In genomic region chr2:201348758-201349157, GRCh38 we compare ENCODE assay signal across 18 cellular contexts.
DNase-seq lines count a peak whose midpoint lies in the region; ATAC-seq, FAIRE-seq and TF ChIP-seq lines count a peak whose summit lies in the region.
"Had no signal": no experiment of that assay in that cellular context is flagged by ENCODE, and none has a peak within 500 bp of the region (broad histone marks: within the 10 kb centered on the region; RNA-seq: fewer than 3 reads in every experiment).

No MANE protein-coding gene starts in this region.

- no peaks in the 10 kb centered on the region for H3K9me3 ChIP-seq in WERI-Rb-1 (ENCODE audit: severe bottlenecking)
- H3K9me3 ChIP-seq: BLaER1 treated with 17β-estradiol and CSF1 and Interleukin-3, amounts not matched to agents 10 nM and 100 nM had no signal

- H3K27me3 ChIP-seq in WERI-Rb-1 (ENCODE audit: insufficient read depth, low read depth, severe bottlenecking): no peaks in the 10 kb centered on the region
- H3K27me3 ChIP-seq: BLaER1 treated with 17β-estradiol and CSF1 and Interleukin-3, amounts not matched to agents 10 nM and 100 nM had no signal

- ATAC-seq in stimulated activated effector memory CD8-positive, alpha-beta T cell treated with anti-CD3 and anti-CD28 coated beads, Interleukin-12 subunit alpha, Interleukin-12 subunit beta, amount 100 ng/mL, for 72 hours: no peak
- ATAC-seq in GM19467 (IDR thresholded peaks at IDR 0.05; ENCODE audit: unreplicated experiment): no peak
- ATAC-seq: CD8-positive, alpha-beta T cell; GM12878 had no signal

- H3K36me3 ChIP-seq in WERI-Rb-1: no peaks in the 10 kb centered on the region

- no peak overlapping the region for H3K4me3 Mint-ChIP-seq in stimulated activated effector memory CD8-positive, alpha-beta T cell treated with anti-CD3 and anti-CD28 coated beads, Interleukin-12 subunit alpha, Interleukin-12 subunit beta, amount 100 ng/mL, for 72 hours
- H3K4me3 Mint-ChIP-seq: B cell; CD8-positive, alpha-beta T cell had no signal

- H3K4me1 Mint-ChIP-seq in stimulated activated effector memory CD8-positive, alpha-beta T cell treated with anti-CD3 and anti-CD28 coated beads, Interleukin-12 subunit alpha, Interleukin-12 subunit beta, amount 100 ng/mL, for 72 hours: no peaks in the 10 kb centered on the region

- DNase-seq in D721Med (ENCODE audit: insufficient read length, low spot score) (peak; percentile 57), HTR-8/SVneo (ENCODE audit: insufficient read length, low spot score) (no peak), WERI-Rb-1 (peak; percentile 70), NCI-H446 (lab: John Stamatoyannopoulos, UW) (no peak)
- no peak for DNase-seq in stimulated activated effector memory CD8-positive, alpha-beta T cell treated with anti-CD3 and anti-CD28 coated beads, Interleukin-12 subunit alpha, Interleukin-12 subunit beta, amount 100 ng/mL, for 72 hours (ENCODE audit: low spot score in 2 of 2)
- DNase-seq: Calu3; CD8-positive, alpha-beta T cell; DMS 273 treated with DMSO at 0.1 percent for 48 hours; DMS53; DND-41; EL; GM23248; HCEC 1CT; IMR-90 had no signal

- H3K4me3 ChIP-seq in WERI-Rb-1 (ENCODE audit: low read depth, low read length): no peak overlapping the region
- H3K4me3 ChIP-seq: BLaER1 treated with 17β-estradiol and CSF1 and Interleukin-3, amounts not matched to agents 10 nM and 100 nM; GM12878; GM23248 had no signal

- H3K27ac Mint-ChIP-seq in stimulated activated effector memory CD8-positive, alpha-beta T cell treated with anti-CD3 and anti-CD28 coated beads, Interleukin-12 subunit alpha, Interleukin-12 subunit beta, amount 100 ng/mL, for 72 hours: peak overlapping the region; percentile 32
- H3K27ac Mint-ChIP-seq: B cell; CD8-positive, alpha-beta T cell had no signal

- H3K36me3 Mint-ChIP-seq in stimulated activated effector memory CD8-positive, alpha-beta T cell treated with anti-CD3 and anti-CD28 coated beads, Interleukin-12 subunit alpha, Interleukin-12 subunit beta, amount 100 ng/mL, for 72 hours: peaks cover 9% of the 10 kb centered on the region

- H3K9me3 Mint-ChIP-seq in stimulated activated effector memory CD8-positive, alpha-beta T cell treated with anti-CD3 and anti-CD28 coated beads, Interleukin-12 subunit alpha, Interleukin-12 subunit beta, amount 100 ng/mL, for 72 hours: no peaks in the 10 kb centered on the region
- H3K9me3 Mint-ChIP-seq: CD8-positive, alpha-beta T cell had no signal

- TF ChIP-seq CTCF in D721Med (IDR thresholded peaks at IDR 0.05; ENCODE audit: insufficient read depth, missing control alignments) (no peak), WERI-Rb-1 (IDR thresholded peaks at IDR 0.05; ENCODE audit: low read depth, low read length) (no peak)

- FAIRE-seq in D721Med (lab: Jason Lieb, UNC): peak; percentile 99
- FAIRE-seq in HTR-8/SVneo (lab: Jason Lieb, UNC): peak; percentile 52
- FAIRE-seq: GM12878 had no signal

- H3K27ac ChIP-seq in WERI-Rb-1: peak overlapping the region; percentile 72
- H3K27ac ChIP-seq: BLaER1 treated with 17β-estradiol and CSF1 and Interleukin-3, amounts not matched to agents 10 nM and 100 nM; GM23248 had no signal

Comparison
In these comparisons a context has a peak if more than half of its experiments do, and no peak if none do; other contexts are left out.
1. DNase-seq: peak in D721Med (single experiment) and WERI-Rb-1 (single experiment); none in HTR-8/SVneo (single experiment), stimulated activated effector memory CD8-positive, alpha-beta T cell treated with anti-CD3 and anti-CD28 coated beads, Interleukin-12 subunit alpha, Interleukin-12 subunit beta, amount 100 ng/mL, for 72 hours (0 of 2) and NCI-H446 (0 of 2).